8 cellular contexts compared by ENCODE assay signal in the genomic region with DNA sequence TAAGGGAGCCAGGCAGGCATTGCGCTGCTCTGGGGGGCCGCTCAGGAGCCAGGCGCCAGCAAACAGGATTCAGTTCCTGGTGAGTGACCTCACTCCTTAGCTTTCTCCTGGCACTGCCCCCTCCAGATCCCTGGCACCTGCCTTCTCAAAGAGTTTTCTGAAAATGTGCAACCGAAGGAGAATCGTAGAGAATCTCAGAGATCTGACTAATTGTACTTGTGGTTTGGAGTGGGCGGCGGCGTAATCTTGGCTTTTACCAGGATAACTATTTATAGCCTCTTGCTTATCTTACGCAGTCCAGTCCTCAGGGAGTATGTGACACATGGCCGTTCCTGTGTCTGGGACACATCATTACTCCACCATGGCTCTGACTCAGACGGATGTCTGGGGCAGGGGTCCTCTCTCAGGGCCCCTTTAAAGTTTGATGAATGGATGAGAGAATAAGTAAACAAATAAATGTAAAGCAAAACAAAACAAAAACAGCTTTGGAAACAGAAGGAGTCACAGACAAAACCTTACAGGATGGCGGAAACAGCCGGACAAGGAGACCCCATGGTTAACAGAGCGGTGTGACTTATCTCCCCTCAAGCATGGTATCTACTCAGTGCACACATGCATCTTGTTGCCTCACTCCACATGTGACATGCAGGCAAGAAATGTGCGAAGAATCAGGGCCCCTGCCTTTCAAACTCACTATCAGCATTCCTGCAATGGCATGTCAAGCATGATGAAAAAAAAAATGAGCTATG.
DNase-seq lines count a peak whose midpoint lies in the region; ATAC-seq and TF ChIP-seq lines count a peak whose summit lies in the region.

No MANE protein-coding gene starts in this region.

- H3K27me3 Mint-ChIP-seq in activated CD4-positive, alpha-beta memory T cell treated with anti-CD3 and anti-CD28 coated beads for 36 hours: no peaks in the 10 kb centered on the region
- H3K27me3 Mint-ChIP-seq in activated CD4-positive, alpha-beta memory T cell treated with anti-CD3 and anti-CD28 coated beads, Interleukin-2, amount 10 ng/mL, durations not matched to agents 7 days and 5 days: no peaks in the 10 kb centered on the region
- H3K27me3 Mint-ChIP-seq in CD4-positive, alpha-beta T cell: no peaks in the 10 kb centered on the region

- H3K9me3 Mint-ChIP-seq in activated CD4-positive, alpha-beta memory T cell treated with anti-CD3 and anti-CD28 coated beads for 36 hours: no peaks in the 10 kb centered on the region
- peaks cover 2% of the 10 kb centered on the region for H3K9me3 Mint-ChIP-seq in activated CD4-positive, alpha-beta memory T cell treated with anti-CD3 and anti-CD28 coated beads, Interleukin-2, amount 10 ng/mL, durations not matched to agents 7 days and 5 days
- H3K9me3 Mint-ChIP-seq in CD4-positive, alpha-beta T cell: no peaks in the 10 kb centered on the region

- TF ChIP-seq CTCF in CD4-positive, alpha-beta T cell (IDR thresholded peaks at IDR 0.05): no peak

- peaks cover 7% of the 10 kb centered on the region for H3K4me1 Mint-ChIP-seq in activated CD4-positive, alpha-beta memory T cell treated with anti-CD3 and anti-CD28 coated beads for 36 hours (ENCODE audit: low read depth)
- no peaks in the 10 kb centered on the region for H3K4me1 Mint-ChIP-seq in activated CD4-positive, alpha-beta memory T cell treated with anti-CD3 and anti-CD28 coated beads, Interleukin-2, amount 10 ng/mL, durations not matched to agents 7 days and 5 days
- no peaks in the 10 kb centered on the region for H3K4me1 Mint-ChIP-seq in CD4-positive, alpha-beta T cell (ENCODE audit: low read depth)

- H3K4me1 ChIP-seq in skeletal muscle tissue (ENCODE audit: control insufficient read depth in 3 of 3, insufficient read depth in 3 of 3, low read length in 3 of 3): peaks cover 35 to 61% (median 46%) of the 10 kb centered on the region in 3 donors

- no peaks in the 10 kb centered on the region for H3K36me3 ChIP-seq in skeletal muscle tissue (ENCODE audit: control insufficient read depth in 3 of 3, insufficient read depth in 3 of 3, low read length in 3 of 3)

- POLR2A ChIA-PET in activated CD4-positive, alpha-beta memory T cell treated with anti-CD3 and anti-CD28 coated beads for 36 hours (lab: Charles Lee): no interaction called here
- POLR2A ChIA-PET in activated CD4-positive, alpha-beta memory T cell treated with anti-CD3 and anti-CD28 coated beads, Interleukin-2, amount 10 ng/mL, durations not matched to agents 7 days and 5 days (lab: Charles Lee): no interaction called here
- POLR2A ChIA-PET in CD4-positive, alpha-beta T cell (lab: Charles Lee): no interaction called here

- DNase-seq in activated CD4-positive, alpha-beta memory T cell treated with anti-CD3 and anti-CD28 coated beads for 36 hours: peak; percentile 25
- DNase-seq in activated CD4-positive, alpha-beta memory T cell treated with anti-CD3 and anti-CD28 coated beads, Interleukin-2, amount 10 ng/mL, durations not matched to agents 7 days and 5 days: no peak
- DNase-seq in SIG-M5 (lab: John Stamatoyannopoulos, UW): peak; percentile 15
- DNase-seq in fibroblast of the conjunctiva (ENCODE audit: low read depth): peak; percentile 30
- DNase-seq in CD4-positive, alpha-beta T cell: no peak
- no peak for DNase-seq in NCI-H526 treated with DMSO at 0.1 percent for 48 hours (lab: John Stamatoyannopoulos, UW)

- intact Hi-C loops in activated CD4-positive, alpha-beta memory T cell treated with anti-CD3 and anti-CD28 coated beads for 36 hours (cut with micrococcal nuclease): no loop called here
- intact Hi-C loops in CD4-positive, alpha-beta T cell (cut with DNase I, micrococcal nuclease): no loop called here

- peak overlapping the region in 2 of 3 donors; percentile 13 to 39 for H3K4me3 ChIP-seq in skeletal muscle tissue (ENCODE audit: low read length in 3 of 3)

- peak overlapping the region; percentile 78 for H3K27ac ChIP-seq in skeletal muscle tissue (ENCODE audit: low read depth, low read length)
- H3K27ac ChIP-seq in CD4-positive, alpha-beta T cell (ENCODE audit: low read depth, low read length): no peak overlapping the region

- no peaks in the 10 kb centered on the region for H3K9me3 ChIP-seq in skeletal muscle tissue (ENCODE audit: control insufficient read depth in 3 of 3, low read length in 3 of 3)
- H3K9me3 ChIP-seq in CD4-positive, alpha-beta T cell (ENCODE audit: control insufficient read depth, low read length): no peaks in the 10 kb centered on the region

- no peak overlapping the region for H3K4me3 Mint-ChIP-seq in activated CD4-positive, alpha-beta memory T cell treated with anti-CD3 and anti-CD28 coated beads for 36 hours
- no peak overlapping the region for H3K4me3 Mint-ChIP-seq in activated CD4-positive, alpha-beta memory T cell treated with anti-CD3 and anti-CD28 coated beads, Interleukin-2, amount 10 ng/mL, durations not matched to agents 7 days and 5 days
- no peak overlapping the region for H3K4me3 Mint-ChIP-seq in CD4-positive, alpha-beta T cell

- H3K9ac ChIP-seq in skeletal muscle tissue (ENCODE audit: low read depth in 1 of 3, low read length in 3 of 3): peak overlapping the region; percentile 26 to 65 (median 61)

- no peak for ATAC-seq in CD4-positive, alpha-beta T cell (ENCODE audit: poor library complexity)
- ATAC-seq in GM21723 (IDR thresholded peaks at IDR 0.05; ENCODE audit: unreplicated experiment): no peak

- H3K27me3 ChIP-seq in skeletal muscle tissue (ENCODE audit: control insufficient read depth in 3 of 3, insufficient read depth in 3 of 3, low read length in 3 of 3): no peaks in the 10 kb centered on the region
- no peaks in the 10 kb centered on the region for H3K27me3 ChIP-seq in CD4-positive, alpha-beta T cell (ENCODE audit: control insufficient read depth, insufficient read depth, low read length)

- CTCF ChIA-PET in activated CD4-positive, alpha-beta memory T cell treated with anti-CD3 and anti-CD28 coated beads for 36 hours (lab: Charles Lee): no interaction called here
- CTCF ChIA-PET in activated CD4-positive, alpha-beta memory T cell treated with anti-CD3 and anti-CD28 coated beads, Interleukin-2, amount 10 ng/mL, durations not matched to agents 7 days and 5 days (lab: Charles Lee): no interaction called here
- CTCF ChIA-PET in CD4-positive, alpha-beta T cell (lab: Charles Lee): no interaction called here

- H3K36me3 Mint-ChIP-seq in activated CD4-positive, alpha-beta memory T cell treated with anti-CD3 and anti-CD28 coated beads for 36 hours: no peaks in the 10 kb centered on the region
- H3K36me3 Mint-ChIP-seq in activated CD4-positive, alpha-beta memory T cell treated with anti-CD3 and anti-CD28 coated beads, Interleukin-2, amount 10 ng/mL, durations not matched to agents 7 days and 5 days (ENCODE audit: low read depth): no peaks in the 10 kb centered on the region
- H3K36me3 Mint-ChIP-seq in CD4-positive, alpha-beta T cell (ENCODE audit: low read depth): no peaks in the 10 kb centered on the region

- no peak overlapping the region for H3K27ac Mint-ChIP-seq in activated CD4-positive, alpha-beta memory T cell treated with anti-CD3 and anti-CD28 coated beads for 36 hours
- no peak overlapping the region for H3K27ac Mint-ChIP-seq in activated CD4-positive, alpha-beta memory T cell treated with anti-CD3 and anti-CD28 coated beads, Interleukin-2, amount 10 ng/mL, durations not matched to agents 7 days and 5 days
- no peak overlapping the region for H3K27ac Mint-ChIP-seq in CD4-positive, alpha-beta T cell

Comparison
In these comparisons a context has a peak if more than half of its experiments do, and no peak if none do; other contexts are left out.
1. DNase-seq: peak in activated CD4-positive, alpha-beta memory T cell treated with anti-CD3 and anti-CD28 coated beads for 36 hours (single experiment), SIG-M5 (single experiment) and fibroblast of the conjunctiva (single experiment); none in activated CD4-positive, alpha-beta memory T cell treated with anti-CD3 and anti-CD28 coated beads, Interleukin-2, amount 10 ng/mL, durations not matched to agents 7 days and 5 days (single experiment), CD4-positive, alpha-beta T cell (0 of 10) and NCI-H526 treated with DMSO at 0.1 percent for 48 hours (single experiment).